In the genomic region with DNA sequence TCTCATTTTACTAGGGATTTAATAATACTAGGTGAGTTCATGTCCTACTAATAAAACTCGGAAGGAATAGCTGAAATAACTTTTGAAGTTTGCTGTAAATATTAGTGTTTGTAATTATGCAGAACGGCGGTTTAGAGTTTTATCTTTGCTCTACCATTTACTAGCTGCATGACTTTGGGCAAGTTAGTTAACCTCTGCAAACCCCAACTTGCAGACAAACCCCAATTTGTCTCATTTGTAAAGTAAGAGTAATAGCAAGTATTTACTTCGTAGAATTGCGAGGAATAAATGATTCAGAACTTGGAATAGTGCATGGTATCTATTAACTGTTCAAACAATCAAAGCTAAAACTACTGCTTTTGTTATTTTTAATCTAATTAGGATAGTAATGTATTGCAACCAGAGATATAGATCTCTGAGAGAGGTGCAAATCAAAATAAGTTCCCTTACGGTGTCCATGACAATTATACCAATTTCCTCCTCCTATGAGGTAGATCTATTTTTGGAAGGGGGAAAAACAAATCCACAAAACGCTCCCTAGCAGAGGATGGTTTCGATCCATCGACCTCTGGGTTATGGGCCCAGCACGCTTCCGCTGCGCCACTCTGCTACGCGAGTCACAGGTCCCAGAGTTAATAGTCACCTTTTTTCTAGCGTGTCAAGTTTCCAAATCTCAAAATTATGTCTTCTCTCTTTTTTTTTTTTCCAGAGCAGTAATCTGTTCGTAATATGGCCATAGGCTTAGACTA, we compare ENCODE assay signal across 1 cellular context.
A peak's percentile ranks its signal among the peaks of the same experiment; 100 is the strongest.
TF ChIP-seq lines count a peak whose summit lies in the region.

No MANE protein-coding gene starts in this region.

TF ChIP-seq in HepG2, 621 proteins besides CTCF, POLR2A, EP300 and RAD21 (continued from another document and continues in another):
- TF ChIP-seq FIP1L1 (IDR thresholded peaks at IDR 0.05; ENCODE audit: borderline replicate concordance, insufficient read depth, low read depth, low read length) (no peak), ETV5 (CRISPR knock-in tag; IDR thresholded peaks at IDR 0.05; ENCODE audit: borderline replicate concordance) (peak; percentile 86), SNAPC2 (CRISPR knock-in tag; IDR thresholded peaks at IDR 0.05) (no peak), ZNF24 (IDR thresholded peaks at IDR 0.05) (peak; percentile 97), NCOA5 (CRISPR knock-in tag; IDR thresholded peaks at IDR 0.05) (no peak), ARNT (IDR thresholded peaks at IDR 0.05) (no peak), ZIK1 (CRISPR knock-in tag; IDR thresholded peaks at IDR 0.05; ENCODE audit: borderline replicate concordance, low read depth) (no peak), ZSCAN21 (CRISPR knock-in tag; IDR thresholded peaks at IDR 0.05; ENCODE audit: borderline replicate concordance) (no peak), SMC3 (IDR thresholded peaks at IDR 0.05; ENCODE audit: low read length) (no peak), ZNF577 (CRISPR knock-in tag; IDR thresholded peaks at IDR 0.05; ENCODE audit: borderline replicate concordance, low read depth) (no peak), ZBTB1 (CRISPR knock-in tag; IDR thresholded peaks at IDR 0.05; ENCODE audit: borderline replicate concordance) (no peak), ZNF703 (CRISPR knock-in tag; IDR thresholded peaks at IDR 0.05; ENCODE audit: borderline replicate concordance) (no peak), ATAD3A (CRISPR knock-in tag; IDR thresholded peaks at IDR 0.05) (no peak), TP53 (CRISPR knock-in tag; conservative IDR thresholded peaks at IDR 0.05) (no peak), ZNF605 (CRISPR knock-in tag; IDR thresholded peaks at IDR 0.05) (no peak), HHEX (CRISPR knock-in tag; IDR thresholded peaks at IDR 0.05) (no peak), ETS1 (CRISPR knock-in tag; IDR thresholded peaks at IDR 0.05) (no peak), ZNF792 (CRISPR knock-in tag; IDR thresholded peaks at IDR 0.05) (peak; percentile 74; the same call in 1 of the 2 replicates), GMEB1 (CRISPR knock-in tag; IDR thresholded peaks at IDR 0.05; ENCODE audit: borderline replicate concordance) (no peak), ARHGAP35 (CRISPR knock-in tag; IDR thresholded peaks at IDR 0.05; ENCODE audit: borderline replicate concordance) (no peak), ZNF775 (CRISPR knock-in tag; IDR thresholded peaks at IDR 0.05; ENCODE audit: borderline replicate concordance) (no peak), CEBPB (IDR thresholded peaks at IDR 0.05; ENCODE audit: borderline replicate concordance, low read depth, low read length) (no peak), RBM22 (optimal IDR thresholded peaks at IDR 0.05; ENCODE audit: low read length) (peak; percentile 93), NFE2 (CRISPR knock-in tag; IDR thresholded peaks at IDR 0.05) (no peak), ONECUT2 (CRISPR knock-in tag; IDR thresholded peaks at IDR 0.05) (peak; percentile 78), CERS6 (CRISPR knock-in tag; IDR thresholded peaks at IDR 0.05) (no peak), BCLAF1 (IDR thresholded peaks at IDR 0.05) (no peak), PAX8 (CRISPR knock-in tag; IDR thresholded peaks at IDR 0.05; ENCODE audit: borderline replicate concordance) (no peak), ZNF550 (CRISPR knock-in tag; IDR thresholded peaks at IDR 0.05; ENCODE audit: borderline replicate concordance) (no peak), ZNF616 (CRISPR knock-in tag; IDR thresholded peaks at IDR 0.05; ENCODE audit: low read depth) (no peak), GPN1 (CRISPR knock-in tag; IDR thresholded peaks at IDR 0.05; ENCODE audit: borderline replicate concordance) (no peak), HNF1A (IDR thresholded peaks at IDR 0.05; ENCODE audit: low read depth) (no peak), HNF1A (CRISPR knock-in tag; IDR thresholded peaks at IDR 0.05; ENCODE audit: borderline replicate concordance) (no peak), ZNF570 (CRISPR knock-in tag; IDR thresholded peaks at IDR 0.05; ENCODE audit: borderline replicate concordance) (no peak), NR1H2 (CRISPR knock-in tag; IDR thresholded peaks at IDR 0.05; ENCODE audit: borderline replicate concordance, low read depth) (no peak), ZFP36L1 (CRISPR knock-in tag; IDR thresholded peaks at IDR 0.05) (0 out of 2 replicates have a peak, but pooled peaks have one; percentile 1), RFXANK (CRISPR knock-in tag; IDR thresholded peaks at IDR 0.05) (no peak; the same call in 1 of the 2 replicates), TAF1 (CRISPR knock-in tag; IDR thresholded peaks at IDR 0.05) (no peak), TOE1 (CRISPR knock-in tag; IDR thresholded peaks at IDR 0.05) (peak; percentile 87; the same call in 1 of the 2 replicates), MEIS2 (CRISPR knock-in tag; IDR thresholded peaks at IDR 0.05) (no peak)
- TF ChIP-seq, protein P1, sequence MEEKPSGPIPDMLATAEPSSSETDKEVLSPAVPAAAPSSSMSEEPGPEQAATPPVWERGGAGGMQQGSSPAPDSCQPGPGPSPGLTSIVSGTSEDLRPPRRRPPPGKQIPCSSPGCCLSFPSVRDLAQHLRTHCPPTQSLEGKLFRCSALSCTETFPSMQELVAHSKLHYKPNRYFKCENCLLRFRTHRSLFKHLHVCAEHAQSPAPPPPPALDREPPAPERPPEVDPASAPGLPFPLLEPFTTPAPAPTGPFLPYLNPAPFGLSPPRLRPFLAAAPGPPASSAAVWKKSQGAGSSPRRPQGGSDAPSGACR (CRISPR knock-in tag; IDR thresholded peaks at IDR 0.05): no peak
- TF ChIP-seq, protein P2, sequence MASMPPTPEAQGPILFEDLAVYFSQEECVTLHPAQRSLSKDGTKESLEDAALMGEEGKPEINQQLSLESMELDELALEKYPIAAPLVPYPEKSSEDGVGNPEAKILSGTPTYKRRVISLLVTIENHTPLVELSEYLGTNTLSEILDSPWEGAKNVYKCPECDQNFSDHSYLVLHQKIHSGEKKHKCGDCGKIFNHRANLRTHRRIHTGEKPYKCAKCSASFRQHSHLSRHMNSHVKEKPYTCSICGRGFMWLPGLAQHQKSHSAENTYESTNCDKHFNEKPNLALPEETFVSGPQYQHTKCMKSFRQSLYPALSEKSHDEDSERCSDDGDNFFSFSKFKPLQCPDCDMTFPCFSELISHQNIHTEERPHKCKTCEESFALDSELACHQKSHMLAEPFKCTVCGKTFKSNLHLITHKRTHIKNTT (CRISPR knock-in tag; IDR thresholded peaks at IDR 0.05): no peak; the same call in 1 of the 2 replicates
- TF ChIP-seq, protein P3, sequence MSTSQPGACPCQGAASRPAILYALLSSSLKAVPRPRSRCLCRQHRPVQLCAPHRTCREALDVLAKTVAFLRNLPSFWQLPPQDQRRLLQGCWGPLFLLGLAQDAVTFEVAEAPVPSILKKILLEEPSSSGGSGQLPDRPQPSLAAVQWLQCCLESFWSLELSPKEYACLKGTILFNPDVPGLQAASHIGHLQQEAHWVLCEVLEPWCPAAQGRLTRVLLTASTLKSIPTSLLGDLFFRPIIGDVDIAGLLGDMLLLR (CRISPR knock-in tag; IDR thresholded peaks at IDR 0.05): no peak
- TF ChIP-seq, protein P4, sequence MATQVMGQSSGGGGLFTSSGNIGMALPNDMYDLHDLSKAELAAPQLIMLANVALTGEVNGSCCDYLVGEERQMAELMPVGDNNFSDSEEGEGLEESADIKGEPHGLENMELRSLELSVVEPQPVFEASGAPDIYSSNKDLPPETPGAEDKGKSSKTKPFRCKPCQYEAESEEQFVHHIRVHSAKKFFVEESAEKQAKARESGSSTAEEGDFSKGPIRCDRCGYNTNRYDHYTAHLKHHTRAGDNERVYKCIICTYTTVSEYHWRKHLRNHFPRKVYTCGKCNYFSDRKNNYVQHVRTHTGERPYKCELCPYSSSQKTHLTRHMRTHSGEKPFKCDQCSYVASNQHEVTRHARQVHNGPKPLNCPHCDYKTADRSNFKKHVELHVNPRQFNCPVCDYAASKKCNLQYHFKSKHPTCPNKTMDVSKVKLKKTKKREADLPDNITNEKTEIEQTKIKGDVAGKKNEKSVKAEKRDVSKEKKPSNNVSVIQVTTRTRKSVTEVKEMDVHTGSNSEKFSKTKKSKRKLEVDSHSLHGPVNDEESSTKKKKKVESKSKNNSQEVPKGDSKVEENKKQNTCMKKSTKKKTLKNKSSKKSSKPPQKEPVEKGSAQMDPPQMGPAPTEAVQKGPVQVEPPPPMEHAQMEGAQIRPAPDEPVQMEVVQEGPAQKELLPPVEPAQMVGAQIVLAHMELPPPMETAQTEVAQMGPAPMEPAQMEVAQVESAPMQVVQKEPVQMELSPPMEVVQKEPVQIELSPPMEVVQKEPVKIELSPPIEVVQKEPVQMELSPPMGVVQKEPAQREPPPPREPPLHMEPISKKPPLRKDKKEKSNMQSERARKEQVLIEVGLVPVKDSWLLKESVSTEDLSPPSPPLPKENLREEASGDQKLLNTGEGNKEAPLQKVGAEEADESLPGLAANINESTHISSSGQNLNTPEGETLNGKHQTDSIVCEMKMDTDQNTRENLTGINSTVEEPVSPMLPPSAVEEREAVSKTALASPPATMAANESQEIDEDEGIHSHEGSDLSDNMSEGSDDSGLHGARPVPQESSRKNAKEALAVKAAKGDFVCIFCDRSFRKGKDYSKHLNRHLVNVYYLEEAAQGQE (IDR thresholded peaks at IDR 0.05; ENCODE audit: borderline replicate concordance in 1 of 2, low read depth in 1 of 2, low read length in 2 of 2): no peak
